Comparison of ENCODE assay signal across 13 cellular contexts in the genomic region with DNA sequence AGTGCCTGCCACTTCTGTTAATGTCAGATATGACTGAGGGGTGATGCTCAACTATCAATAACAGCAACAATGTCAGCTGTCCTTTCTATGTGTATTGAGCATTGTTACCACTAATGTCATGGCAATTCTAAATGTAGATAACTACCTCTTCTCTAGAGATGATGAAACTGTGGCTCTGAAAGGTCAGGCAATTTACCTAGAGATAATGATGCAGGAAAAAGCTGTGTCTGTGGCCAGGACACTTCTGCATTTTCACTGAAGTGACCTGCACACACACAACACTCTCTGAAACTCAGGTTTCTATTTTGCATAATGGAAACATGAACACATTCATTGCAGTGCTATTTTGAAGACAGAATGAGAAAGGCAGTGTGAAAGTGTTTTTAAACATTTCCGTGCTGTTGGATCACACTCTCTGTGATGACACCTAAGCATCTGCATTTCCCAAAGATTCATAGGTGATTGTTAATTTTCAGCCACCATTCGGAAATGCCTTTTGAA.
DNase-seq lines count a peak whose midpoint lies in the region; ATAC-seq and FAIRE-seq lines count a peak whose summit lies in the region.
"Had no signal": no experiment of that assay in that cellular context is flagged by ENCODE, and none has a peak within 500 bp of the region (broad histone marks: within the 10 kb centered on the region; RNA-seq: fewer than 3 reads in every experiment).

No MANE protein-coding gene starts in this region.

- no peaks in the 10 kb centered on the region for H3K4me1 ChIP-seq in Karpas-422 (ENCODE audit: low read length)

- peak; percentile 99 for FAIRE-seq in GM18507 (lab: Jason Lieb, UNC)

- no peak overlapping the region for H3K4me3 ChIP-seq in Karpas-422 (ENCODE audit: low read length)
- H3K4me3 ChIP-seq: vagina had no signal

- H3K4me2 ChIP-seq in Karpas-422 (ENCODE audit: low read depth, low read length, poor library complexity, severe bottlenecking), result no peak overlapping the region

- ATAC-seq in GM19467 (IDR thresholded peaks at IDR 0.05; ENCODE audit: unreplicated experiment), result peak; percentile 94
- peak; percentile 95 for ATAC-seq in HG02885 (IDR thresholded peaks at IDR 0.05; ENCODE audit: poor library complexity, unreplicated experiment)
- ATAC-seq in HG03558 (IDR thresholded peaks at IDR 0.05; ENCODE audit: extremely low read depth, unreplicated experiment), result peak; percentile 97
- ATAC-seq: activated CD8-positive, alpha-beta memory T cell treated with anti-CD3 and anti-CD28 coated beads, Interleukin-2, amount 10 ng/mL, durations not matched to agents 7 days and 5 days had no signal

- no peak overlapping the region for H2AFZ ChIP-seq in Karpas-422 (ENCODE audit: low read length)

- H3K79me2 ChIP-seq in Karpas-422 (ENCODE audit: low read length), result no peaks in the 10 kb centered on the region

- H3K9ac ChIP-seq in Karpas-422 (ENCODE audit: low read length), result no peak overlapping the region

- DNase-seq in GM18507 (ENCODE audit: extremely low spot score, insufficient read length, low read depth), result peak; percentile 26
- no peak for DNase-seq in activated CD4-positive, alpha-beta T cell treated with anti-CD3 and anti-CD28 coated beads, Interleukin-2, amount 50 U/mL, for 1 hour
- DNase-seq in NCI-H1092 treated with DMSO at 0.1 percent for 48 hours (lab: John Stamatoyannopoulos, UW), result no peak
- DNase-seq in Karpas-422, result no peak
- DNase-seq in NOMO-1 treated with DMSO at 0.1 percent for 48 hours (lab: John Stamatoyannopoulos, UW; ENCODE audit: unreplicated experiment), result no peak
- DNase-seq: activated CD8-positive, alpha-beta memory T cell treated with anti-CD3 and anti-CD28 coated beads, Interleukin-2, amount 10 ng/mL, durations not matched to agents 7 days and 5 days; AML-193; amygdala; NCI-H1436 treated with DMSO at 0.1 percent for 48 hours had no signal

- no peaks in the 10 kb centered on the region for H4K20me1 ChIP-seq in Karpas-422 (ENCODE audit: insufficient read depth, low read depth, low read length)

- H3K27ac ChIP-seq in Karpas-422 (ENCODE audit: low read length), result no peak overlapping the region
- H3K27ac ChIP-seq: vagina had no signal

- H3K27me3 ChIP-seq in Karpas-422 (ENCODE audit: low read length), result no peaks in the 10 kb centered on the region
- H3K27me3 ChIP-seq: vagina had no signal

- H3K9me2 ChIP-seq in Karpas-422 (replicated peaks; ENCODE audit: insufficient read depth, low read length), result no peaks in the 10 kb centered on the region

- peaks cover 7% of the 10 kb centered on the region for H3K9me3 ChIP-seq in Karpas-422 (ENCODE audit: low read length)
- H3K9me3 ChIP-seq: vagina had no signal

- no peaks in the 10 kb centered on the region for H3K36me3 ChIP-seq in Karpas-422 (ENCODE audit: insufficient read depth, low read length)
- H3K36me3 ChIP-seq: vagina had no signal
